Comparison of ENCODE assay signal across 1 cellular context in genomic region chr16:9332574-9333148, GRCh38.
TF ChIP-seq lines count a peak whose summit lies in the region.

No MANE protein-coding gene starts in this region.

TF ChIP-seq in HepG2, 621 proteins besides CTCF, POLR2A, EP300 and RAD21 (continued from another document):
- no peak for TF ChIP-seq PCBP2 (optimal IDR thresholded peaks at IDR 0.05; ENCODE audit: low read depth, low read length, poor library complexity, severe bottlenecking)
- TF ChIP-seq KLF11 (CRISPR knock-in tag; IDR thresholded peaks at IDR 0.05), result no peak
- TF ChIP-seq MAFF (IDR thresholded peaks at IDR 0.05; ENCODE audit: low read depth, low read length), result peak; percentile 79
- TF ChIP-seq MTA3 (CRISPR knock-in tag; IDR thresholded peaks at IDR 0.05), result no peak
- TF ChIP-seq THAP8 (CRISPR knock-in tag; IDR thresholded peaks at IDR 0.05; ENCODE audit: borderline replicate concordance), result no peak
- peak; percentile 86 to 88 for TF ChIP-seq MAFK (conservative IDR thresholded peaks at IDR 0.05 in 1 of 2, IDR thresholded peaks at IDR 0.05 in 1 of 2; ENCODE audit: low read length in 2 of 2)
- TF ChIP-seq ZMAT3 (CRISPR knock-in tag; conservative IDR thresholded peaks at IDR 0.05), result no peak
